ENCODE assay signal across 8 cellular contexts in the genomic region with DNA sequence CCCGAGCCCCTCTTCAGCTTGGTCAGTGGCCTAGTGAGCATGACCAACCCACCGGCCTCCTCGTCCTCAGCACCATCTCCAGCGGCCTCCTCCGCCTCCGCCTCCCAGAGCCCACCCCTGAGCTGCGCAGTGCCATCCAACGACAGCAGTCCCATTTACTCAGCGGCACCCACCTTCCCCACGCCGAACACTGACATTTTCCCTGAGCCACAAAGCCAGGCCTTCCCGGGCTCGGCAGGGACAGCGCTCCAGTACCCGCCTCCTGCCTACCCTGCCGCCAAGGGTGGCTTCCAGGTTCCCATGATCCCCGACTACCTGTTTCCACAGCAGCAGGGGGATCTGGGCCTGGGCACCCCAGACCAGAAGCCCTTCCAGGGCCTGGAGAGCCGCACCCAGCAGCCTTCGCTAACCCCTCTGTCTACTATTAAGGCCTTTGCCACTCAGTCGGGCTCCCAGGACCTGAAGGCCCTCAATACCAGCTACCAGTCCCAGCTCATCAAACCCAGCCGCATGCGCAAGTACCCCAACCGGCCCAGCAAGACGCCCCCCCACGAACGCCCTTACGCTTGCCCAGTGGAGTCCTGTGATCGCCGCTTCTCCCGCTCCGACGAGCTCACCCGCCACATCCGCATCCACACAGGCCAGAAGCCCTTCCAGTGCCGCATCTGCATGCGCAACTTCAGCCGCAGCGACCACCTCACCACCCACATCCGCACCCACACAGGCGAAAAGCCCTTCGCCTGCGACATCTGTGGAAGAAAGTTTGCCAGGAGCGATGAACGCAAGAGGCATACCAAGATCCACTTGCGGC. TPM values are rescaled to one million over a fixed set of nuclear protein-coding genes. Genes with fewer than 3 reads are reported as not detected.
DNase-seq lines count a peak whose midpoint lies in the region; ATAC-seq and TF ChIP-seq lines count a peak whose summit lies in the region.

No MANE protein-coding gene starts in this region.

- peaks cover 30% of the 10 kb centered on the region for H4K20me1 ChIP-seq in neural progenitor cell (ENCODE audit: low read depth)

- H3K27me3 Mint-ChIP-seq in CD4-positive, CD25-positive, alpha-beta regulatory T cell, result no peaks in the 10 kb centered on the region
- no peaks in the 10 kb centered on the region for H3K27me3 Mint-ChIP-seq in T-cell
- peaks cover 27% of the 10 kb centered on the region for H3K27me3 Mint-ChIP-seq in neural progenitor cell (ENCODE audit: insufficient read depth, low read depth)

- no peak overlapping the region for H3K27ac ChIP-seq in CD4-positive, CD25-positive, alpha-beta regulatory T cell (ENCODE audit: insufficient read depth, low read length, poor library complexity, severe bottlenecking)
- H3K27ac ChIP-seq in neural progenitor cell, result no peak overlapping the region

- CTCF ChIA-PET in T-cell (lab: Charles Lee), result interaction anchor here (0.7 to 1.2 kb wide), 2 partner anchors 17 to 25 kb away, joined by 3 read pairs; no protein-coding TSS in a partner anchor

- H2AFZ ChIP-seq in neural progenitor cell (replicated peaks), result no peak overlapping the region

- POLR2A ChIA-PET in T-cell (lab: Charles Lee), result interaction anchor here (0.6 to 0.7 kb wide), 2 partner anchors 57 to 68 kb away, joined by 3 read pairs; no protein-coding TSS in a partner anchor

- H3K4me2 ChIP-seq in neural progenitor cell, result peak overlapping the region; percentile 92

- H3K36me3 ChIP-seq in CD4-positive, CD25-positive, alpha-beta regulatory T cell (ENCODE audit: control insufficient read depth, insufficient read depth, low read length), result peaks cover 7% of the 10 kb centered on the region
- H3K36me3 ChIP-seq in neural progenitor cell, result no peaks in the 10 kb centered on the region
- no peaks in the 10 kb centered on the region for H3K36me3 ChIP-seq in HAP-1 (replicated peaks)

- H3K4me3 Mint-ChIP-seq in CD4-positive, CD25-positive, alpha-beta regulatory T cell, result peak overlapping the region; percentile 86 to 99 (median 90)
- peak overlapping the region; percentile 72 to 83 (median 82) for H3K4me3 Mint-ChIP-seq in T-cell
- peak overlapping the region; percentile 91 for H3K4me3 Mint-ChIP-seq in neural progenitor cell

- H3K9me3 Mint-ChIP-seq in CD4-positive, CD25-positive, alpha-beta regulatory T cell, result peaks cover 0 to 3% (median 0%) of the 10 kb centered on the region in 7 donors
- H3K9me3 Mint-ChIP-seq in T-cell (no peaks in the 10 kb centered on the region), neural progenitor cell (peaks cover 8% of the 10 kb centered on the region)

- peak overlapping the region; percentile 58 to 87 (median 75) for H3K27ac Mint-ChIP-seq in CD4-positive, CD25-positive, alpha-beta regulatory T cell
- H3K27ac Mint-ChIP-seq in T-cell, result peak overlapping the region in 1 of 2 donors; percentile 68
- peak overlapping the region; percentile 78 for H3K27ac Mint-ChIP-seq in neural progenitor cell

- ATAC-seq in CD4-positive, CD25-positive, alpha-beta regulatory T cell (ENCODE audit: low read depth in 2 of 2), result no peak
- no peak for ATAC-seq in T-cell (replicated peaks in 1 of 4)

- TF ChIP-seq CTCF in epithelial cell of proximal tubule (conservative IDR thresholded peaks at IDR 0.05; ENCODE audit: low read depth, low read length) (no peak), neural progenitor cell (IDR thresholded peaks at IDR 0.05) (no peak)

- in situ Hi-C loops in HAP-1 (cut with MboI; ENCODE audit: low sequenced_read_pairs), result no loop called here

- no peaks in the 10 kb centered on the region for H3K9me3 ChIP-seq in CD4-positive, CD25-positive, alpha-beta regulatory T cell (ENCODE audit: control insufficient read depth in 2 of 2, low read length in 2 of 2)
- H3K9me3 ChIP-seq in neural progenitor cell (ENCODE audit: low read depth) (no peaks in the 10 kb centered on the region), HAP-1 (no peaks in the 10 kb centered on the region)

- DNase-seq in CD4-positive, CD25-positive, alpha-beta regulatory T cell, result peak in 1 of 3 donors; percentile 18
- no peak for DNase-seq in T-cell
- DNase-seq in epithelial cell of proximal tubule (ENCODE audit: low read depth), result no peak
- DNase-seq in neural progenitor cell (ENCODE audit: low spot score), result no peak
- DNase-seq in HAP-1 (ENCODE audit: low spot score in 2 of 2), result no peak
- no peak for DNase-seq in NCI-H1092 (lab: John Stamatoyannopoulos, UW)
- no peak for DNase-seq in T-helper 9 cell
- no peak for DNase-seq in activated CD4-positive, CD25-positive, alpha-beta regulatory T cell treated with anti-CD3 and anti-CD28 coated beads, Interleukin-2, amount 50 U/mL, for 72 hours

- peaks cover 39% of the 10 kb centered on the region for H3K4me1 ChIP-seq in CD4-positive, CD25-positive, alpha-beta regulatory T cell (ENCODE audit: control insufficient read depth, insufficient read depth, low read length, poor library complexity, severe bottlenecking)
- H3K4me1 ChIP-seq in neural progenitor cell, result peaks cover 9% of the 10 kb centered on the region
- H3K4me1 ChIP-seq in HAP-1, result peaks cover 5% of the 10 kb centered on the region

- H3K9ac ChIP-seq in neural progenitor cell, result no peak overlapping the region

- peaks cover 13% of the 10 kb centered on the region for H3K36me3 Mint-ChIP-seq in CD4-positive, CD25-positive, alpha-beta regulatory T cell
- H3K36me3 Mint-ChIP-seq in T-cell (peaks cover 9% of the 10 kb centered on the region), neural progenitor cell (peaks cover 22% of the 10 kb centered on the region)

- peaks cover 11% of the 10 kb centered on the region for H3K79me2 ChIP-seq in neural progenitor cell (ENCODE audit: low read depth)

- no peaks in the 10 kb centered on the region for H3K27me3 ChIP-seq in CD4-positive, CD25-positive, alpha-beta regulatory T cell (ENCODE audit: control insufficient read depth, insufficient read depth, low read length)
- peaks cover 32% of the 10 kb centered on the region for H3K27me3 ChIP-seq in neural progenitor cell
- no peaks in the 10 kb centered on the region for H3K27me3 ChIP-seq in HAP-1 (ENCODE audit: low read depth)

- H3K4me1 Mint-ChIP-seq in CD4-positive, CD25-positive, alpha-beta regulatory T cell, result peaks cover 4 to 27% (median 22%) of the 10 kb centered on the region in 4 donors
- H3K4me1 Mint-ChIP-seq in T-cell (peaks cover 26 to 28% (median 27%) of the 10 kb centered on the region in 3 donors), neural progenitor cell (peaks cover 29% of the 10 kb centered on the region)

- H3K4me3 ChIP-seq in CD4-positive, CD25-positive, alpha-beta regulatory T cell (ENCODE audit: low read depth, low read length), result peak overlapping the region; percentile 79
- peak overlapping the region; percentile 87 for H3K4me3 ChIP-seq in epithelial cell of proximal tubule (ENCODE audit: low read depth, low read length)
- peak overlapping the region; percentile 90 for H3K4me3 ChIP-seq in neural progenitor cell
- H3K4me3 ChIP-seq in HAP-1, result no peak overlapping the region

- H3F3A ChIP-seq in neural progenitor cell (ENCODE audit: low read depth), result peaks cover 36% of the 10 kb centered on the region

RNA-seq across cellular contexts. Expression of a gene that starts 1.8 kb away (rescaled TPM):
- total RNA-seq in CD4-positive, CD25-positive, alpha-beta regulatory T cell, result 19.0 TPM
- polyA plus RNA-seq in CD4-positive, CD25-positive, alpha-beta regulatory T cell, result 1 to 10 TPM in 2 of 4 donors, under 1 TPM in 2; 0.38 to 1.1 (median 0.84) TPM
- total RNA-seq in T-cell (10 to 100 TPM in 1 of 5 donors, 1 to 10 TPM in 4; 6.8 to 13.8 (median 8.0) TPM), epithelial cell of proximal tubule (2.2 and 6.7 TPM in 2 replicates), neural progenitor cell (ENCODE audit: low replicate concordance) (25.1 and 31.3 TPM in 2 replicates)

RNA-seq across cellular contexts. Expression of a gene that starts 28.2 kb away (rescaled TPM):
- total RNA-seq in CD4-positive, CD25-positive, alpha-beta regulatory T cell, result not detected
- polyA plus RNA-seq in CD4-positive, CD25-positive, alpha-beta regulatory T cell, result under 1 TPM in 2 of 4 donors, not detected in 2; 0.21 to 0.52 TPM
- total RNA-seq in T-cell (under 1 TPM; 0.18 to 0.61 (median 0.42) TPM), epithelial cell of proximal tubule (9.9 and 30.6 TPM in 2 replicates), neural progenitor cell (ENCODE audit: low replicate concordance) (17.4 and 56.3 TPM in 2 replicates)
